Comparison of ENCODE assay signal across 8 cellular contexts in the genomic region with DNA sequence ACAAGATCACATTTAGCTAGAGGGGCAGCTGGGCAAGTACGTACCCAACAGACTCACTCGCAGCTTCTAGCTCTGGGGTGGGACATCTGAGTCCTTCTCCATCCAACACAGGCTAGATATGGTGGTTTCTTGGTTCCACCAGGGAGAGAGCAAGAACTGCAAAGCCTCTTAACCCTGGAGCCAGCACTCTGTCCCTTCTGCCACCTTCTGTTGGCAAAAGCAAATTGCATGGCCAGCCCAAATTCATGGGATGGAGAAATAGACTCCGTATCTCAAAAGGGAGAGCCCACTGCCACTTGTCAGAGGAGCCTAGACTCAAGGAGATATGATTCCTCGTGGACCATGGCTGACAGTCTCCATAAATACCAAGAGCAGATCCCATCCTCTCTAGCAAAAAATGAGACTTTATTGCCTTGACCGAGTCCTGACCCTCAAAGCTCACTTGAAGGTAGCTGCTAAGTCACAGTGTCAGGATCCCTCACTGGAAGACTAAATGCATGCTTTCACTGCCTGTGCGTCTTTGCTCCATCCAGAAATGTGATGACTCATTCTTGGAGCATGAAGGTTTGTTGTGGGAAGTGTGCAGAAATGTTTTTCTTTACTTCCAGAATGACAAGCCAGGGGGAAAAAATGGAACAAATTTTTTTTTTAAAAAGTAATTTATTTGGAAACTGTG. TPM values are rescaled to one million over a fixed set of nuclear protein-coding genes. Genes with fewer than 3 reads are reported as not detected.
DNase-seq lines count a peak whose midpoint lies in the region; ATAC-seq lines count a peak whose summit lies in the region.

No MANE protein-coding gene starts in this region.

- DNase-seq in NCI-H510A treated with DMSO at 0.1 percent for 48 hours (lab: John Stamatoyannopoulos, UW) (peak; percentile 6), NCI-H510A (lab: John Stamatoyannopoulos, UW) (no peak), NCI-H748 treated with DMSO at 0.1 percent for 48 hours (lab: John Stamatoyannopoulos, UW) (peak; percentile 12), skeletal muscle cell (ENCODE audit: low read depth) (peak; percentile 54), NCI-H146 (lab: John Stamatoyannopoulos, UW) (no peak)
- DNase-seq in activated CD4-positive, CD25-positive, alpha-beta regulatory T cell treated with anti-CD3 and anti-CD28 coated beads, Interleukin-2, amount 50 U/mL, for 72 hours = no peak

- no peak overlapping the region for H3K4me3 ChIP-seq in skeletal muscle cell (ENCODE audit: low read depth, low read length)

- ATAC-seq in esophagus mucosa = peak; percentile 39
- no peak for ATAC-seq in HG03378 (IDR thresholded peaks at IDR 0.05; ENCODE audit: unreplicated experiment)

RNA-seq across cellular contexts. Expression of gene ROR2, which starts 28.8 kb away (rescaled TPM):
- total RNA-seq in esophagus mucosa = 2.5 TPM

Comparison
In these comparisons a context has a peak if more than half of its experiments do, and no peak if none do; other contexts are left out.
1. DNase-seq: peak in NCI-H510A treated with DMSO at 0.1 percent for 48 hours (single experiment), NCI-H748 treated with DMSO at 0.1 percent for 48 hours (single experiment) and skeletal muscle cell (single experiment); none in NCI-H510A (single experiment), NCI-H146 (single experiment) and activated CD4-positive, CD25-positive, alpha-beta regulatory T cell treated with anti-CD3 and anti-CD28 coated beads, Interleukin-2, amount 50 U/mL, for 72 hours (single experiment).